Comparison of ENCODE assay signal across 14 cellular contexts in the genomic region with DNA sequence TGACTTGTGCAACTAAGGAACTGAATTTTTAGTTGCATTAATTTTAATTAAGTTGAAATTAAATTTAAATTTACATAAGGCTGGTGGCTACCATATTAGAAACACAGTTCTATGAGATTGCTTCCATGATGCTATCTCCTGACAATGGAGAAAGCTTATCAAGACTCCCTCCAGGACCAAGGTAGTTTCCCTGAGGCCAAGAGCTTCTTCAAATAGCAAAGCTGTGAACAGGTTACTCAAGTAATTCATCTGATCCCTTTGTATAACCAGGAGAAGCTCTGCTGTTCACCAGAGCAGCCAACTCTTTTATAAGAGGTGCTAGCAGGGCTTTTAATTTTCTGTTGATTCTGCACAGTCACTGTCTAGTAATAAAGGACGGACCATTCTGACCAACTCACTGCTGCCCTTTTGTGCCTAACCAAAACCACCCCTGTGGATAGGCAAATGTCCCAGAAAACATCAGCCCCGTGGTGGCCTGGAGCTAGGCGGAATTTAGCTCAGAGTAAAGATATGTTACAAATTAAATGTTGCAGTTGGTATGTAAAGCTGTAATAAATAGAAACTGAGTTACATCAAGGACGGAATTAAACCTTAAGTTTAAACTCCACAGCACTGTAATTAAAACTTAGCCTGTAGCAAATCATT. TPM values are rescaled to one million over a fixed set of nuclear protein-coding genes. Genes with fewer than 3 reads are reported as not detected.
A peak's percentile ranks its signal among the peaks of the same experiment; 100 is the strongest.
DNase-seq lines count a peak whose midpoint lies in the region; TF ChIP-seq lines count a peak whose summit lies in the region.
"Had no signal": no experiment of that assay in that cellular context is flagged by ENCODE, and none has a peak within 500 bp of the region (broad histone marks: within the 10 kb centered on the region; RNA-seq: fewer than 3 reads in every experiment).

No MANE protein-coding gene starts in this region.

- no peak overlapping the region for H2AK5ac ChIP-seq in mesendoderm (ENCODE audit: low read length)

- H4K5ac ChIP-seq in mesendoderm (ENCODE audit: low read length): no peak overlapping the region

- no peaks in the 10 kb centered on the region for H3K79me1 ChIP-seq in mesendoderm (ENCODE audit: low read length)

- H3K4me2 ChIP-seq in mesendoderm (ENCODE audit: low read length) (no peak overlapping the region), osteoblast (ENCODE audit: insufficient read depth, low read length) (no peak overlapping the region)
- H3K4me2 ChIP-seq: A549 had no signal

- peak overlapping the region; percentile 51 for H3K18ac ChIP-seq in mesendoderm (ENCODE audit: low read length)

- no peaks in the 10 kb centered on the region for H3K27me3 Mint-ChIP-seq in type B pancreatic cell
- H3K27me3 Mint-ChIP-seq: CD4-positive, alpha-beta memory T cell had no signal

- no peaks in the 10 kb centered on the region for H3K9me3 ChIP-seq in SK-N-MC (ENCODE audit: low read depth, low read length)
- no peaks in the 10 kb centered on the region for H3K9me3 ChIP-seq in osteoblast (ENCODE audit: low read depth, low read length)
- no peaks in the 10 kb centered on the region for H3K9me3 ChIP-seq in right atrium auricular region
- H3K9me3 ChIP-seq: A549, BE2C had no signal

- H3K4me3 Mint-ChIP-seq in type B pancreatic cell: no peak overlapping the region
- H3K4me3 Mint-ChIP-seq: CD4-positive, alpha-beta memory T cell had no signal

- H3K27ac Mint-ChIP-seq in type B pancreatic cell: no peak overlapping the region
- H3K27ac Mint-ChIP-seq: CD4-positive, alpha-beta memory T cell had no signal

- H3K36me3 ChIP-seq in SK-N-MC (ENCODE audit: insufficient read depth, low read length) (no peaks in the 10 kb centered on the region), mesendoderm (ENCODE audit: control insufficient read depth, insufficient read depth, low read length) (no peaks in the 10 kb centered on the region), osteoblast (ENCODE audit: insufficient read depth, low read length) (no peaks in the 10 kb centered on the region), right atrium auricular region (no peaks in the 10 kb centered on the region)
- H3K36me3 ChIP-seq: BE2C had no signal

- H3K79me2 ChIP-seq in mesendoderm (ENCODE audit: control insufficient read depth, insufficient read depth, low read length): no peaks in the 10 kb centered on the region
- no peaks in the 10 kb centered on the region for H3K79me2 ChIP-seq in osteoblast (ENCODE audit: insufficient read depth, low read length)

- peak overlapping the region; percentile 64; the same call in 1 of the 2 replicates for H3K27ac ChIP-seq in SK-N-MC
- no peak overlapping the region for H3K27ac ChIP-seq in mesendoderm (ENCODE audit: low read depth, low read length)
- no peak overlapping the region for H3K27ac ChIP-seq in osteoblast (ENCODE audit: low read depth, low read length)
- H3K27ac ChIP-seq in right atrium auricular region: no peak overlapping the region
- H3K27ac ChIP-seq: A549, C4-2B, GM23248 had no signal

- H3K56ac ChIP-seq in mesendoderm (ENCODE audit: low read length): no peak overlapping the region

- H3K27me3 ChIP-seq in mesendoderm (ENCODE audit: insufficient read depth, low read length, poor library complexity) (no peaks in the 10 kb centered on the region), osteoblast (ENCODE audit: insufficient read depth, low read length) (no peaks in the 10 kb centered on the region), right atrium auricular region (no peaks in the 10 kb centered on the region)
- H3K27me3 ChIP-seq: BE2C had no signal

- peaks cover 11% of the 10 kb centered on the region for H3K9me3 Mint-ChIP-seq in type B pancreatic cell

- no peak for DNase-seq in SK-N-MC (ENCODE audit: low read depth, low spot score)
- peak; percentile 40 for DNase-seq in mesendoderm
- no peak for DNase-seq in osteoblast (ENCODE audit: insufficient read length, low spot score, missing footprints)
- no peak for DNase-seq in NCI-H1930 (lab: John Stamatoyannopoulos, UW)
- no peak for DNase-seq in type B pancreatic cell (ENCODE audit: extremely low spot score, unreplicated experiment)
- no peak for DNase-seq in right atrium auricular region (ENCODE audit: low spot score)
- no peak for DNase-seq in iPS-NIHi11 (ENCODE audit: low spot score)
- DNase-seq: BE2C; CD4-positive, alpha-beta memory T cell; DMS79; GM23248 had no signal

- no peak overlapping the region for H4K8ac ChIP-seq in mesendoderm (ENCODE audit: low read depth, low read length)

- no peak overlapping the region for H3K4ac ChIP-seq in mesendoderm (ENCODE audit: low read depth, low read length)

- H4K20me1 ChIP-seq in osteoblast (ENCODE audit: insufficient read depth, low read length): no peaks in the 10 kb centered on the region

- no CpG with 5 or more reads among the region's 4 CpGs for WGBS in mesendoderm (ENCODE audit: extremely low coverage, insufficient coverage, low lambda C conversion rate)

- peaks cover 7% of the 10 kb centered on the region for H3K4me1 ChIP-seq in mesendoderm (ENCODE audit: control insufficient read depth, low read depth, low read length)
- H3K4me1 ChIP-seq in osteoblast (ENCODE audit: insufficient read depth, low read length): peaks cover 3% of the 10 kb centered on the region
- peaks cover 0 to 4% of the 10 kb centered on the region in 2 donors for H3K4me1 ChIP-seq in right atrium auricular region
- H3K4me1 ChIP-seq: A549, BE2C had no signal

- TF ChIP-seq CTCF in osteoblast (IDR thresholded peaks at IDR 0.05; ENCODE audit: extremely low read depth, low read depth, low read length): no peak
- TF ChIP-seq CTCF in type B pancreatic cell (conservative IDR thresholded peaks at IDR 0.05): no peak
- no peak for TF ChIP-seq CTCF in right atrium auricular region (IDR thresholded peaks at IDR 0.05)

- H3K4me3 ChIP-seq in SK-N-MC (peak overlapping the region; percentile 15; the same call in 1 of the 2 replicates), mesendoderm (ENCODE audit: low read length) (no peak overlapping the region), osteoblast (ENCODE audit: insufficient read depth, low read length) (no peak overlapping the region), right atrium auricular region (no peak overlapping the region)
- H3K4me3 ChIP-seq: A549, GM23248 had no signal

- no peak overlapping the region for H2BK120ac ChIP-seq in mesendoderm (ENCODE audit: low read depth, low read length)

- H2BK5ac ChIP-seq in mesendoderm (ENCODE audit: low read length): no peak overlapping the region

- peaks cover 38% of the 10 kb centered on the region for H3K4me1 Mint-ChIP-seq in type B pancreatic cell (ENCODE audit: unreplicated experiment)
- H3K4me1 Mint-ChIP-seq: CD4-positive, alpha-beta memory T cell had no signal

- no peaks in the 10 kb centered on the region for H3K36me3 Mint-ChIP-seq in type B pancreatic cell
- H3K36me3 Mint-ChIP-seq: CD4-positive, alpha-beta memory T cell had no signal

- H2BK15ac ChIP-seq in mesendoderm (replicated peaks; ENCODE audit: low read depth): no peak overlapping the region

- H3K9ac ChIP-seq in SK-N-MC (ENCODE audit: insufficient read length) (no peak overlapping the region), mesendoderm (ENCODE audit: low read length) (no peak overlapping the region)
- H3K9ac ChIP-seq: GM23248 had no signal

- no peak overlapping the region for H3K23ac ChIP-seq in mesendoderm (ENCODE audit: low read length)

- peak overlapping the region; percentile 20 for H2AFZ ChIP-seq in osteoblast (ENCODE audit: low read length)
- H2AFZ ChIP-seq: GM23248 had no signal

RNA-seq across cellular contexts. Expression of a gene that starts 55.5 kb away (rescaled TPM):
- polyA plus RNA-seq in mesendoderm (2013, experiment 1 of 2): not detected
- polyA plus RNA-seq in mesendoderm (2013, experiment 2 of 2): not detected
- not detected in 2 replicates for total RNA-seq in osteoblast
- 0.29 and 0.77 TPM in 2 replicates for total RNA-seq in type B pancreatic cell (ENCODE audit: low replicate concordance)
- not detected for total RNA-seq in right atrium auricular region
- total RNA-seq: CD4-positive, alpha-beta memory T cell; GM23248 had no signal
- polyA plus RNA-seq: A549; AG04450; CD4-positive, alpha-beta memory T cell; GM23248 had no signal
